ENCODE assay signal across 1 cellular context in genomic region chr12:110079477-110080400, GRCh38.
TF ChIP-seq lines count a peak whose summit lies in the region.

No MANE protein-coding gene starts in this region.

TF ChIP-seq in HepG2, 621 proteins besides CTCF, POLR2A, EP300 and RAD21 (continued from another document and continues in another):
- TF ChIP-seq GMEB1 (CRISPR knock-in tag; IDR thresholded peaks at IDR 0.05; ENCODE audit: borderline replicate concordance) (peak; percentile 29; the same call in 1 of the 2 replicates), ZKSCAN1 (IDR thresholded peaks at IDR 0.05; ENCODE audit: low read length) (no peak), PAF1 (CRISPR knock-in tag; IDR thresholded peaks at IDR 0.05) (no peak), THAP11 (CRISPR knock-in tag; IDR thresholded peaks at IDR 0.05) (peak; percentile 74), KAT8 (CRISPR knock-in tag; IDR thresholded peaks at IDR 0.05) (peak; percentile 92), SRF (IDR thresholded peaks at IDR 0.05; ENCODE audit: low read depth, low read length) (no peak), ZNF7 (CRISPR knock-in tag; IDR thresholded peaks at IDR 0.05) (no peak), MIXL1 (CRISPR knock-in tag; IDR thresholded peaks at IDR 0.05) (peak; percentile 64; the same call in 1 of the 2 replicates), CHCHD3 (CRISPR knock-in tag; IDR thresholded peaks at IDR 0.05) (0 out of 2 replicates have a peak, but pooled peaks have one; percentile 37), MZF1 (CRISPR knock-in tag; IDR thresholded peaks at IDR 0.05; ENCODE audit: borderline replicate concordance) (no peak), KDM4B (CRISPR knock-in tag; IDR thresholded peaks at IDR 0.05) (no peak), NFE2L1 (CRISPR knock-in tag; IDR thresholded peaks at IDR 0.05; ENCODE audit: borderline replicate concordance) (no peak), ZNF746 (CRISPR knock-in tag; IDR thresholded peaks at IDR 0.05) (0 out of 2 replicates have a peak, but pooled peaks have one; percentile 36), ZNF749 (CRISPR knock-in tag; IDR thresholded peaks at IDR 0.05; ENCODE audit: borderline replicate concordance) (no peak), ARID2 (CRISPR knock-in tag; IDR thresholded peaks at IDR 0.05; ENCODE audit: borderline replicate concordance) (no peak), ZUFSP (CRISPR knock-in tag; IDR thresholded peaks at IDR 0.05; ENCODE audit: borderline replicate concordance) (no peak), PATZ1 (CRISPR knock-in tag; IDR thresholded peaks at IDR 0.05) (peak; percentile 45), ERF (CRISPR knock-in tag; IDR thresholded peaks at IDR 0.05) (peak; percentile 78), ISL2 (CRISPR knock-in tag; IDR thresholded peaks at IDR 0.05) (peak; percentile 48; the same call in 1 of the 2 replicates), ZBTB21 (CRISPR knock-in tag; IDR thresholded peaks at IDR 0.05) (no peak), RNF2 (conservative IDR thresholded peaks at IDR 0.05; ENCODE audit: low read depth) (peak; percentile 79), IKZF1 (IDR thresholded peaks at IDR 0.05) (no peak), ATRX (CRISPR knock-in tag; IDR thresholded peaks at IDR 0.05; ENCODE audit: borderline replicate concordance) (no peak), ARID3A (IDR thresholded peaks at IDR 0.05; ENCODE audit: low read depth, low read length) (0 out of 2 replicates have a peak, but pooled peaks have one; percentile 30), ZNF143 (CRISPR knock-in tag; IDR thresholded peaks at IDR 0.05) (no peak; the same call in 1 of the 2 replicates), RFXANK (CRISPR knock-in tag; IDR thresholded peaks at IDR 0.05) (no peak), GZF1 (CRISPR knock-in tag; IDR thresholded peaks at IDR 0.05) (no peak), KIAA2018 (CRISPR knock-in tag; IDR thresholded peaks at IDR 0.05; ENCODE audit: borderline replicate concordance) (no peak), GFI1 (CRISPR knock-in tag; IDR thresholded peaks at IDR 0.05; ENCODE audit: borderline replicate concordance) (no peak), ZBTB46 (CRISPR knock-in tag; IDR thresholded peaks at IDR 0.05; ENCODE audit: borderline replicate concordance) (no peak), ZNF563 (CRISPR knock-in tag; IDR thresholded peaks at IDR 0.05) (no peak)
- TF ChIP-seq, protein P1, sequence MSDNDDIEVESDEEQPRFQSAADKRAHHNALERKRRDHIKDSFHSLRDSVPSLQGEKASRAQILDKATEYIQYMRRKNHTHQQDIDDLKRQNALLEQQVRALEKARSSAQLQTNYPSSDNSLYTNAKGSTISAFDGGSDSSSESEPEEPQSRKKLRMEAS (IDR thresholded peaks at IDR 0.05) = peak; percentile 99
- TF ChIP-seq, protein P2, sequence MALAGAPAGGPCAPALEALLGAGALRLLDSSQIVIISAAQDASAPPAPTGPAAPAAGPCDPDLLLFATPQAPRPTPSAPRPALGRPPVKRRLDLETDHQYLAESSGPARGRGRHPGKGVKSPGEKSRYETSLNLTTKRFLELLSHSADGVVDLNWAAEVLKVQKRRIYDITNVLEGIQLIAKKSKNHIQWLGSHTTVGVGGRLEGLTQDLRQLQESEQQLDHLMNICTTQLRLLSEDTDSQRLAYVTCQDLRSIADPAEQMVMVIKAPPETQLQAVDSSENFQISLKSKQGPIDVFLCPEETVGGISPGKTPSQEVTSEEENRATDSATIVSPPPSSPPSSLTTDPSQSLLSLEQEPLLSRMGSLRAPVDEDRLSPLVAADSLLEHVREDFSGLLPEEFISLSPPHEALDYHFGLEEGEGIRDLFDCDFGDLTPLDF (CRISPR knock-in tag; IDR thresholded peaks at IDR 0.05) = 0 out of 2 replicates have a peak, but pooled peaks have one; percentile 49
- TF ChIP-seq, protein P3, sequence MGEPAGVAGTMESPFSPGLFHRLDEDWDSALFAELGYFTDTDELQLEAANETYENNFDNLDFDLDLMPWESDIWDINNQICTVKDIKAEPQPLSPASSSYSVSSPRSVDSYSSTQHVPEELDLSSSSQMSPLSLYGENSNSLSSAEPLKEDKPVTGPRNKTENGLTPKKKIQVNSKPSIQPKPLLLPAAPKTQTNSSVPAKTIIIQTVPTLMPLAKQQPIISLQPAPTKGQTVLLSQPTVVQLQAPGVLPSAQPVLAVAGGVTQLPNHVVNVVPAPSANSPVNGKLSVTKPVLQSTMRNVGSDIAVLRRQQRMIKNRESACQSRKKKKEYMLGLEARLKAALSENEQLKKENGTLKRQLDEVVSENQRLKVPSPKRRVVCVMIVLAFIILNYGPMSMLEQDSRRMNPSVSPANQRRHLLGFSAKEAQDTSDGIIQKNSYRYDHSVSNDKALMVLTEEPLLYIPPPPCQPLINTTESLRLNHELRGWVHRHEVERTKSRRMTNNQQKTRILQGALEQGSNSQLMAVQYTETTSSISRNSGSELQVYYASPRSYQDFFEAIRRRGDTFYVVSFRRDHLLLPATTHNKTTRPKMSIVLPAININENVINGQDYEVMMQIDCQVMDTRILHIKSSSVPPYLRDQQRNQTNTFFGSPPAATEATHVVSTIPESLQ (CRISPR knock-in tag; conservative IDR thresholded peaks at IDR 0.05) = no peak
- TF ChIP-seq, protein P4, sequence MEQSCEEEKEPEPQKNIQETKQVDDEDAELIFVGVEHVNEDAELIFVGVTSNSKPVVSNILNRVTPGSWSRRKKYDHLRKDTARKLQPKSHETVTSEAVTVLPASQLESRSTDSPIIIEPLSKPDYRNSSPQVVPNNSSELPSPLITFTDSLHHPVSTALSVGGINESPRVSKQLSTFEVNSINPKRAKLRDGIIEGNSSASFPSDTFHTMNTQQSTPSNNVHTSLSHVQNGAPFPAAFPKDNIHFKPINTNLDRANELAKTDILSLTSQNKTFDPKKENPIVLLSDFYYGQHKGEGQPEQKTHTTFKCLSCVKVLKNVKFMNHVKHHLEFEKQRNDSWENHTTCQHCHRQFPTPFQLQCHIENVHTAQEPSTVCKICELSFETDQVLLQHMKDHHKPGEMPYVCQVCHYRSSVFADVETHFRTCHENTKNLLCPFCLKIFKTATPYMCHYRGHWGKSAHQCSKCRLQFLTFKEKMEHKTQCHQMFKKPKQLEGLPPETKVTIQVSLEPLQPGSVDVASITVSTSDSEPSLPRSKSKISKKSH (CRISPR knock-in tag; IDR thresholded peaks at IDR 0.05; ENCODE audit: borderline replicate concordance) = peak; percentile 44; the same call in 1 of the 2 replicates
